Comparison of ENCODE assay signal across 2 cellular contexts in genomic region chr2:191143791-191144190, GRCh38.
TF ChIP-seq lines count a peak whose summit lies in the region.

No MANE protein-coding gene starts in this region.

TF ChIP-seq in GM23338, 12 proteins besides CTCF, POLR2A, EP300 and RAD21 (continued from another document):
- no peak for TF ChIP-seq ZNF462 (CRISPR knock-in tag; IDR thresholded peaks at IDR 0.05)
- no peak for TF ChIP-seq ETS1 (IDR thresholded peaks at IDR 0.05)
- TF ChIP-seq EZH2phosphoT487 (IDR thresholded peaks at IDR 0.05; ENCODE audit: unreplicated experiment) = no peak
TF ChIP-seq in GM23338: peak in this region for 0.

TF ChIP-seq in SK-N-SH treated with all-trans-retinoic acid at 6 μM for 48 hours, 23 proteins besides CTCF, POLR2A, EP300 and RAD21 (continued from another document):
- no peak for TF ChIP-seq CSRNP3 (CRISPR knock-in tag; IDR thresholded peaks at IDR 0.05)
- no peak for TF ChIP-seq PPARA (CRISPR knock-in tag; IDR thresholded peaks at IDR 0.05; ENCODE audit: borderline replicate concordance)
